Comparison of ENCODE assay signal across 8 cellular contexts in the genomic region with DNA sequence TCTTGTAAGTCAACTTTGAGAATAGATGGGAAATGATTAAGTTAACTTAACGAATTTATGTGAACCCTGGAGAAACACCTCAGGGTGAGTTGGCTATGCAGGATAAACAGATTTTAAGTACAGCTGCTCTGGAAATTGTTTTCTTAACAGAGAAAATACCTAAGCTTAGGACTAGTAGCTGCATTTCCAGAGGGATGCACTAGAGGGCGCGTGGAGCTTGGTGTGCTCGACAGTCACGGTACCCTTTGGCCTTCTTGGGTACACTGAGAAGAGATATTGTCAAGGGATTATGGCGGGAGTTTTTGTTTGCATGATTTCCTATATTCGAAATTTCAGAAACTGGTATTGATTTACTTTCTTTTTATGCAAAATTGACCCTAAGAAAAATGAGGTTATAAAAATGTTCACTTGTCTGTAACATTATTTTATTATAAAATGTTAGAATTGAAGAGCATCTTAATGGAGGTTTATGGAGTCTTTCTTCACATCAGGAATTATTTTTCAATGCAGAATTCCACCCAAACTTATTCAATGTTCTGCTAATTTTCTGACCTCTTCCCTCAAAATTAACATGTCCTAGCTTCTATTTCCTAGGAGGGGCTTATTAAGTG. TPM values are rescaled to one million over a fixed set of nuclear protein-coding genes. Genes with fewer than 3 reads are reported as not detected.
DNase-seq lines count a peak whose midpoint lies in the region; ATAC-seq and TF ChIP-seq lines count a peak whose summit lies in the region.

No MANE protein-coding gene starts in this region.

- POLR2A ChIA-PET in activated naive CD8-positive, alpha-beta T cell treated with anti-CD3 and anti-CD28 coated beads, Interleukin-2, amount 10 ng/mL, durations not matched to agents 7 days and 5 days (lab: Charles Lee): no interaction called here

- no peaks in the 10 kb centered on the region for H3K27me3 Mint-ChIP-seq in activated naive CD8-positive, alpha-beta T cell treated with anti-CD3 and anti-CD28 coated beads, Interleukin-2, amount 10 ng/mL, durations not matched to agents 7 days and 5 days

- no peaks in the 10 kb centered on the region for H3K4me1 Mint-ChIP-seq in activated naive CD8-positive, alpha-beta T cell treated with anti-CD3 and anti-CD28 coated beads, Interleukin-2, amount 10 ng/mL, durations not matched to agents 7 days and 5 days

- in situ Hi-C loops in GM13976 (cut with MboI; ENCODE audit: low sequenced_read_pairs, unreplicated experiment): no loop called here

- peak; percentile 97 for ATAC-seq in HG02642 (IDR thresholded peaks at IDR 0.05; ENCODE audit: poor library complexity, unreplicated experiment)
- peak; percentile 45 for ATAC-seq in activated naive CD8-positive, alpha-beta T cell treated with anti-CD3 and anti-CD28 coated beads, Interleukin-2, amount 10 ng/mL, durations not matched to agents 7 days and 5 days (ENCODE audit: low read depth)
- ATAC-seq in left ventricle myocardium superior: no peak

- intact Hi-C loops in left ventricle myocardium superior (cut with micrococcal nuclease): loop anchor here (5.0 kb wide), 1 partner anchor 682 kb away; no protein-coding TSS in a partner anchor

- no peak overlapping the region for H3K27ac Mint-ChIP-seq in activated naive CD8-positive, alpha-beta T cell treated with anti-CD3 and anti-CD28 coated beads, Interleukin-2, amount 10 ng/mL, durations not matched to agents 7 days and 5 days

- DNase-seq in GM13976 (ENCODE audit: low spot score): peak; percentile 66
- peak; percentile 67 for DNase-seq in NCI-H1105 treated with DMSO at 0.1 percent for 48 hours (lab: John Stamatoyannopoulos, UW)
- DNase-seq in SKM-1 (lab: John Stamatoyannopoulos, UW; ENCODE audit: unreplicated experiment): peak; percentile 29
- DNase-seq in activated naive CD8-positive, alpha-beta T cell treated with anti-CD3 and anti-CD28 coated beads, Interleukin-2, amount 10 ng/mL, durations not matched to agents 7 days and 5 days: peak; percentile 49
- peak; percentile 68 for DNase-seq in left ventricle myocardium superior
- DNase-seq in renal cortical epithelial cell (ENCODE audit: low read depth): peak; percentile 72
- DNase-seq in 8988T: no peak

- no peak overlapping the region for H3K4me3 Mint-ChIP-seq in activated naive CD8-positive, alpha-beta T cell treated with anti-CD3 and anti-CD28 coated beads, Interleukin-2, amount 10 ng/mL, durations not matched to agents 7 days and 5 days

- no peaks in the 10 kb centered on the region for H3K9me3 Mint-ChIP-seq in activated naive CD8-positive, alpha-beta T cell treated with anti-CD3 and anti-CD28 coated beads, Interleukin-2, amount 10 ng/mL, durations not matched to agents 7 days and 5 days

- no peaks in the 10 kb centered on the region for H3K36me3 Mint-ChIP-seq in activated naive CD8-positive, alpha-beta T cell treated with anti-CD3 and anti-CD28 coated beads, Interleukin-2, amount 10 ng/mL, durations not matched to agents 7 days and 5 days

- peak; percentile 84 for TF ChIP-seq CTCF in GM13976 (IDR thresholded peaks at IDR 0.05; ENCODE audit: borderline replicate concordance, control extremely low read depth, extremely low read depth, insufficient read depth, missing control alignments)

RNA-seq across cellular contexts. Expression of gene MYO3A, which starts 58.4 kb away (rescaled TPM):
- total RNA-seq in activated naive CD8-positive, alpha-beta T cell treated with anti-CD3 and anti-CD28 coated beads, Interleukin-2, amount 10 ng/mL, durations not matched to agents 7 days and 5 days: not detected
- total RNA-seq in left ventricle myocardium superior: not detected
- total RNA-seq in renal cortical epithelial cell: 0.35 and 0.65 TPM in 2 replicates
